ENCODE assay signal across 28 cellular contexts in genomic region chr17:5003214-5003867, GRCh38. TPM values are rescaled to one million over a fixed set of nuclear protein-coding genes. Genes with fewer than 3 reads are reported as not detected.
"Had no signal": no experiment of that assay in that cellular context is flagged by ENCODE, and none has a peak within 500 bp of the region (broad histone marks: within the 10 kb centered on the region; RNA-seq: fewer than 3 reads in every experiment).

No MANE protein-coding gene starts in this region.

- ATAC-seq: left lobe of liver; naive thymus-derived CD4-positive, alpha-beta T cell; pancreas; sciatic nerve; stimulated activated naive CD8-positive, alpha-beta T cell treated with anti-CD3 and anti-CD28 coated beads, Interleukin-15, amount 100 ng/mL, for 72 hours had no signal

- H3K4me3 Mint-ChIP-seq: naive thymus-derived CD4-positive, alpha-beta T cell; stimulated activated naive CD8-positive, alpha-beta T cell treated with anti-CD3 and anti-CD28 coated beads, Interleukin-15, amount 100 ng/mL, for 72 hours had no signal

- H3K27ac Mint-ChIP-seq: nephron; progenitor cell of endocrine pancreas; stimulated activated naive CD8-positive, alpha-beta T cell treated with anti-CD3 and anti-CD28 coated beads, Interleukin-15, amount 100 ng/mL, for 72 hours had no signal

- DNase-seq: cerebellar nuclear complex; dorsolateral prefrontal cortex; effector CD4-positive, alpha-beta T cell; head of caudate nucleus; kidney; mesenchymal stem cell; midbrain; naive thymus-derived CD4-positive, alpha-beta T cell; occipital lobe; pancreas; spleen; stimulated activated CD4-positive, alpha-beta T cell treated with anti-CD3 and anti-CD28 coated beads, Interleukin-2, amount 100 ng/mL, for 48 hours; stimulated activated naive CD4-positive, alpha-beta T cell; stimulated activated naive CD8-positive, alpha-beta T cell treated with anti-CD3 and anti-CD28 coated beads, Interleukin-15, amount 100 ng/mL, for 72 hours; thyroid gland; trophoblast cell had no signal

- H3K27ac ChIP-seq: dorsolateral prefrontal cortex, pancreas, right atrium auricular region, skin epidermis, spleen, thyroid gland, vagina had no signal

- H3K4me3 ChIP-seq: dorsolateral prefrontal cortex, lung, pancreas, right atrium auricular region, skin epidermis, spleen, thyroid gland, vagina had no signal

- H3K9me3 ChIP-seq: pancreas, right atrium auricular region, spleen, thyroid gland, vagina had no signal

- H3K27me3 ChIP-seq: dorsolateral prefrontal cortex, pancreas, right atrium auricular region, spleen, thyroid gland, vagina had no signal

- H3K27me3 Mint-ChIP-seq: naive thymus-derived CD4-positive, alpha-beta T cell; progenitor cell of endocrine pancreas; stimulated activated naive CD8-positive, alpha-beta T cell treated with anti-CD3 and anti-CD28 coated beads, Interleukin-15, amount 100 ng/mL, for 72 hours had no signal

- H3K9me3 Mint-ChIP-seq: naive thymus-derived CD4-positive, alpha-beta T cell; nephron; stimulated activated naive CD8-positive, alpha-beta T cell treated with anti-CD3 and anti-CD28 coated beads, Interleukin-15, amount 100 ng/mL, for 72 hours had no signal

RNA-seq across cellular contexts. Expression of gene INCA1, which starts 6.0 kb away (rescaled TPM):
- total RNA-seq: frontal cortex had no signal
- polyA plus RNA-seq: naive thymus-derived CD4-positive, alpha-beta T cell had no signal

RNA-seq across cellular contexts. Expression of gene SLC52A1, which starts 31.9 kb away (rescaled TPM):
- total RNA-seq: frontal cortex, glomerular endothelial cell, mucosa of gallbladder, occipital lobe, pancreas, progenitor cell of endocrine pancreas, right atrium auricular region, sciatic nerve, temporal lobe had no signal
